In genomic region chr14:57576498-57576897, GRCh38 we compare ENCODE assay signal across 8 cellular contexts.
"Had no signal": no experiment of that assay in that cellular context is flagged by ENCODE, and none has a peak within 500 bp of the region (broad histone marks: within the 10 kb centered on the region; RNA-seq: fewer than 3 reads in every experiment).

No MANE protein-coding gene starts in this region.

- H3K4me1 Mint-ChIP-seq: IgD-negative memory B cell had no signal

- H3K36me3 ChIP-seq: HAP-1 had no signal

- H3K4me1 ChIP-seq: HAP-1 had no signal

- ATAC-seq: HCT116, HepG2, K562 had no signal

- H3K9me3 ChIP-seq: HAP-1 had no signal

- H3K36me3 Mint-ChIP-seq: IgD-negative memory B cell had no signal

- H3K4me3 Mint-ChIP-seq: IgD-negative memory B cell had no signal

- DNase-seq: GOT3, H7, KG1 had no signal

- H3K27ac Mint-ChIP-seq: IgD-negative memory B cell had no signal

- FAIRE-seq: HepG2, K562 had no signal

- H3K4me3 ChIP-seq: HAP-1, K562 had no signal
